8 cellular contexts compared by ENCODE assay signal in genomic region chr20:5078399-5078958, GRCh38. TPM values are rescaled to one million over a fixed set of nuclear protein-coding genes. Genes with fewer than 3 reads are reported as not detected.
A peak's percentile ranks its signal among the peaks of the same experiment; 100 is the strongest.
DNase-seq lines count a peak whose midpoint lies in the region; ATAC-seq, FAIRE-seq and TF ChIP-seq lines count a peak whose summit lies in the region.

No MANE protein-coding gene starts in this region.

- H3K36me3 ChIP-seq in small intestine (ENCODE audit: control insufficient read depth in 2 of 2, insufficient read depth in 2 of 2, low read length in 2 of 2) (no peaks in the 10 kb centered on the region), hepatocyte (replicated peaks; ENCODE audit: insufficient read depth, low read depth) (no peaks in the 10 kb centered on the region)

- DNase-seq in NCI-H510A treated with DMSO at 0.1 percent for 48 hours (lab: John Stamatoyannopoulos, UW) (peak; percentile 56), fibroblast of the aortic adventitia (ENCODE audit: low read depth) (peak; percentile 73), small intestine (peak; percentile 89), superior temporal gyrus (ENCODE audit: extremely low spot score) (no peak), hepatocyte (ENCODE audit: low spot score) (no peak)
- peak; percentile 65 for DNase-seq in activated CD8-positive, alpha-beta memory T cell treated with anti-CD3 and anti-CD28 coated beads, Interleukin-2, amount 50 U/mL, for 4 hours

- no peak for FAIRE-seq in small intestine (lab: Jason Lieb, UNC)

- no peaks in the 10 kb centered on the region for H4K20me1 ChIP-seq in hepatocyte (ENCODE audit: insufficient read depth, poor library complexity, severe bottlenecking)

- H3K27ac ChIP-seq in small intestine (ENCODE audit: low read depth in 1 of 2, low read length in 1 of 2), result peak overlapping the region; percentile 83 to 85
- no peak overlapping the region for H3K27ac ChIP-seq in hepatocyte

- H3K4me1 ChIP-seq in small intestine (ENCODE audit: control insufficient read depth in 2 of 2, insufficient read depth in 1 of 2, low read depth in 1 of 2, low read length in 1 of 2), result peaks cover 0 to 1% of the 10 kb centered on the region in 2 donors
- no peaks in the 10 kb centered on the region for H3K4me1 ChIP-seq in hepatocyte (ENCODE audit: insufficient read depth)

- H3K79me2 ChIP-seq in hepatocyte, result no peaks in the 10 kb centered on the region

- TF ChIP-seq POLR2A in GM15510 (IDR thresholded peaks at IDR 0.05; ENCODE audit: borderline replicate concordance, extremely low read depth, insufficient read length), result peak; percentile 28

- H3K9me3 ChIP-seq in small intestine (ENCODE audit: control insufficient read depth, low read depth) (no peaks in the 10 kb centered on the region), hepatocyte (ENCODE audit: low read depth) (no peaks in the 10 kb centered on the region)

- peak overlapping the region; percentile 13 for H3K4me3 ChIP-seq in fibroblast of the aortic adventitia (ENCODE audit: low read depth, low read length)
- peak overlapping the region in 1 of 2 donors; percentile 10 for H3K4me3 ChIP-seq in small intestine (ENCODE audit: low read depth in 1 of 2, low read length in 2 of 2)
- no peak overlapping the region for H3K4me3 ChIP-seq in hepatocyte

- no peak for TF ChIP-seq CTCF in fibroblast of the aortic adventitia (IDR thresholded peaks at IDR 0.05; ENCODE audit: insufficient read depth, low read length)
- no peak for TF ChIP-seq CTCF in hepatocyte (IDR thresholded peaks at IDR 0.05; ENCODE audit: poor library complexity)

- ATAC-seq in HG02678 (IDR thresholded peaks at IDR 0.05; ENCODE audit: unreplicated experiment), result peak; percentile 96

- no peak overlapping the region for H2AFZ ChIP-seq in hepatocyte

- H3K27me3 ChIP-seq in small intestine (ENCODE audit: control insufficient read depth in 2 of 2, insufficient read depth in 2 of 2, low read length in 2 of 2) (no peaks in the 10 kb centered on the region), hepatocyte (no peaks in the 10 kb centered on the region)

- 14 to 17% (median 16%) methylated on average over 11 of the region's 11 CpGs for WGBS in small intestine, 3 donors
- WGBS in hepatocyte (ENCODE audit: low lambda C conversion rate, missing lambda C conversion rate), result 81% methylated on average over 11 of the region's 11 CpGs

- no peak overlapping the region for H3K4me2 ChIP-seq in hepatocyte

- no peaks in the 10 kb centered on the region for H3K9me2 ChIP-seq in hepatocyte (replicated peaks; ENCODE audit: insufficient read depth)

RNA-seq across cellular contexts. Expression of gene TMEM230, which starts 34.4 kb away (rescaled TPM):
- 50.3 and 175 TPM in 2 replicates for total RNA-seq in fibroblast of the aortic adventitia (ENCODE audit: low replicate concordance)
- 10 to 100 TPM; 82.3 to 85.1 (median 83.2) TPM for polyA plus RNA-seq in small intestine
- 116 and 117 TPM in 2 replicates for total RNA-seq in hepatocyte
- 130 and 136 TPM in 2 replicates for polyA plus RNA-seq in hepatocyte

RNA-seq across cellular contexts. Expression of gene PCNA, which starts 41.3 kb away (rescaled TPM):
- total RNA-seq in fibroblast of the aortic adventitia (ENCODE audit: low replicate concordance) (46.3 and 307 TPM in 2 replicates), hepatocyte (83.3 and 85.6 TPM in 2 replicates)
- polyA plus RNA-seq in small intestine (100 to 1,000 TPM in 1 of 3 donors, 10 to 100 TPM in 2; 57.6 to 144 (median 77.8) TPM), hepatocyte (38.0 and 47.2 TPM in 2 replicates)

RNA-seq across cellular contexts. Expression of gene CDS2, which starts 48.3 kb away (rescaled TPM):
- 16.7 and 32.0 TPM in 2 replicates for total RNA-seq in fibroblast of the aortic adventitia (ENCODE audit: low replicate concordance)
- polyA plus RNA-seq in small intestine, result 10 to 100 TPM in 1 of 3 donors, 1 to 10 TPM in 2; 2.9 to 13.1 (median 5.1) TPM
- 27.0 and 32.3 TPM in 2 replicates for total RNA-seq in hepatocyte
- 36.6 and 48.9 TPM in 2 replicates for polyA plus RNA-seq in hepatocyte

Comparison
In these comparisons a context has a peak if more than half of its experiments do, and no peak if none do; other contexts are left out.
1. DNase-seq: peak in NCI-H510A treated with DMSO at 0.1 percent for 48 hours (single experiment), activated CD8-positive, alpha-beta memory T cell treated with anti-CD3 and anti-CD28 coated beads, Interleukin-2, amount 50 U/mL, for 4 hours (single experiment), fibroblast of the aortic adventitia (single experiment) and small intestine (single experiment); none in superior temporal gyrus (single experiment) and hepatocyte (single experiment).